In genomic region chr2:169752752-169753151, GRCh38 we compare ENCODE assay signal across 3 cellular contexts.
TF ChIP-seq lines count a peak whose summit lies in the region.

No MANE protein-coding gene starts in this region.

TF ChIP-seq in HEK293, 187 proteins besides CTCF, POLR2A, EP300 and RAD21:
- TF ChIP-seq WT1 (tag by site-specific recombination; IDR thresholded peaks at IDR 0.05) (peak; percentile 70), ZBTB1 (tag by site-specific recombination; IDR thresholded peaks at IDR 0.05) (no peak)

TF ChIP-seq in K562, 482 proteins besides CTCF, POLR2A, EP300 and RAD21 (continues in another document):
- TF ChIP-seq ETS2 (tag; IDR thresholded peaks at IDR 0.05; ENCODE audit: borderline replicate concordance, poor library complexity, severe bottlenecking) (no peak), CBX2 (IDR thresholded peaks at IDR 0.05; ENCODE audit: insufficient read depth, low read length, poor library complexity, severe bottlenecking) (no peak), ZNF830 (CRISPR knock-in tag; IDR thresholded peaks at IDR 0.05) (no peak), HDAC3 (IDR thresholded peaks at IDR 0.05; ENCODE audit: borderline replicate concordance, partially characterized antibody) (no peak), NCOA4 (IDR thresholded peaks at IDR 0.05; ENCODE audit: partially characterized antibody) (no peak), ZNF75A (CRISPR knock-in tag; IDR thresholded peaks at IDR 0.05) (no peak), KAT7 (CRISPR knock-in tag; IDR thresholded peaks at IDR 0.05; ENCODE audit: borderline replicate concordance) (no peak), CTBP1 (IDR thresholded peaks at IDR 0.05; ENCODE audit: borderline replicate concordance) (no peak), ZKSCAN3 (CRISPR knock-in tag; IDR thresholded peaks at IDR 0.05) (no peak), GATA2 (CRISPR knock-in tag; IDR thresholded peaks at IDR 0.05) (no peak), SIN3A (IDR thresholded peaks at IDR 0.05; ENCODE audit: borderline replicate concordance in 2 of 2, control insufficient read depth in 1 of 2, low read depth in 2 of 2, low read length in 2 of 2) (no peak), PTTG1 (tag; IDR thresholded peaks at IDR 0.05; ENCODE audit: low read depth) (no peak)
- TF ChIP-seq, protein P1, sequence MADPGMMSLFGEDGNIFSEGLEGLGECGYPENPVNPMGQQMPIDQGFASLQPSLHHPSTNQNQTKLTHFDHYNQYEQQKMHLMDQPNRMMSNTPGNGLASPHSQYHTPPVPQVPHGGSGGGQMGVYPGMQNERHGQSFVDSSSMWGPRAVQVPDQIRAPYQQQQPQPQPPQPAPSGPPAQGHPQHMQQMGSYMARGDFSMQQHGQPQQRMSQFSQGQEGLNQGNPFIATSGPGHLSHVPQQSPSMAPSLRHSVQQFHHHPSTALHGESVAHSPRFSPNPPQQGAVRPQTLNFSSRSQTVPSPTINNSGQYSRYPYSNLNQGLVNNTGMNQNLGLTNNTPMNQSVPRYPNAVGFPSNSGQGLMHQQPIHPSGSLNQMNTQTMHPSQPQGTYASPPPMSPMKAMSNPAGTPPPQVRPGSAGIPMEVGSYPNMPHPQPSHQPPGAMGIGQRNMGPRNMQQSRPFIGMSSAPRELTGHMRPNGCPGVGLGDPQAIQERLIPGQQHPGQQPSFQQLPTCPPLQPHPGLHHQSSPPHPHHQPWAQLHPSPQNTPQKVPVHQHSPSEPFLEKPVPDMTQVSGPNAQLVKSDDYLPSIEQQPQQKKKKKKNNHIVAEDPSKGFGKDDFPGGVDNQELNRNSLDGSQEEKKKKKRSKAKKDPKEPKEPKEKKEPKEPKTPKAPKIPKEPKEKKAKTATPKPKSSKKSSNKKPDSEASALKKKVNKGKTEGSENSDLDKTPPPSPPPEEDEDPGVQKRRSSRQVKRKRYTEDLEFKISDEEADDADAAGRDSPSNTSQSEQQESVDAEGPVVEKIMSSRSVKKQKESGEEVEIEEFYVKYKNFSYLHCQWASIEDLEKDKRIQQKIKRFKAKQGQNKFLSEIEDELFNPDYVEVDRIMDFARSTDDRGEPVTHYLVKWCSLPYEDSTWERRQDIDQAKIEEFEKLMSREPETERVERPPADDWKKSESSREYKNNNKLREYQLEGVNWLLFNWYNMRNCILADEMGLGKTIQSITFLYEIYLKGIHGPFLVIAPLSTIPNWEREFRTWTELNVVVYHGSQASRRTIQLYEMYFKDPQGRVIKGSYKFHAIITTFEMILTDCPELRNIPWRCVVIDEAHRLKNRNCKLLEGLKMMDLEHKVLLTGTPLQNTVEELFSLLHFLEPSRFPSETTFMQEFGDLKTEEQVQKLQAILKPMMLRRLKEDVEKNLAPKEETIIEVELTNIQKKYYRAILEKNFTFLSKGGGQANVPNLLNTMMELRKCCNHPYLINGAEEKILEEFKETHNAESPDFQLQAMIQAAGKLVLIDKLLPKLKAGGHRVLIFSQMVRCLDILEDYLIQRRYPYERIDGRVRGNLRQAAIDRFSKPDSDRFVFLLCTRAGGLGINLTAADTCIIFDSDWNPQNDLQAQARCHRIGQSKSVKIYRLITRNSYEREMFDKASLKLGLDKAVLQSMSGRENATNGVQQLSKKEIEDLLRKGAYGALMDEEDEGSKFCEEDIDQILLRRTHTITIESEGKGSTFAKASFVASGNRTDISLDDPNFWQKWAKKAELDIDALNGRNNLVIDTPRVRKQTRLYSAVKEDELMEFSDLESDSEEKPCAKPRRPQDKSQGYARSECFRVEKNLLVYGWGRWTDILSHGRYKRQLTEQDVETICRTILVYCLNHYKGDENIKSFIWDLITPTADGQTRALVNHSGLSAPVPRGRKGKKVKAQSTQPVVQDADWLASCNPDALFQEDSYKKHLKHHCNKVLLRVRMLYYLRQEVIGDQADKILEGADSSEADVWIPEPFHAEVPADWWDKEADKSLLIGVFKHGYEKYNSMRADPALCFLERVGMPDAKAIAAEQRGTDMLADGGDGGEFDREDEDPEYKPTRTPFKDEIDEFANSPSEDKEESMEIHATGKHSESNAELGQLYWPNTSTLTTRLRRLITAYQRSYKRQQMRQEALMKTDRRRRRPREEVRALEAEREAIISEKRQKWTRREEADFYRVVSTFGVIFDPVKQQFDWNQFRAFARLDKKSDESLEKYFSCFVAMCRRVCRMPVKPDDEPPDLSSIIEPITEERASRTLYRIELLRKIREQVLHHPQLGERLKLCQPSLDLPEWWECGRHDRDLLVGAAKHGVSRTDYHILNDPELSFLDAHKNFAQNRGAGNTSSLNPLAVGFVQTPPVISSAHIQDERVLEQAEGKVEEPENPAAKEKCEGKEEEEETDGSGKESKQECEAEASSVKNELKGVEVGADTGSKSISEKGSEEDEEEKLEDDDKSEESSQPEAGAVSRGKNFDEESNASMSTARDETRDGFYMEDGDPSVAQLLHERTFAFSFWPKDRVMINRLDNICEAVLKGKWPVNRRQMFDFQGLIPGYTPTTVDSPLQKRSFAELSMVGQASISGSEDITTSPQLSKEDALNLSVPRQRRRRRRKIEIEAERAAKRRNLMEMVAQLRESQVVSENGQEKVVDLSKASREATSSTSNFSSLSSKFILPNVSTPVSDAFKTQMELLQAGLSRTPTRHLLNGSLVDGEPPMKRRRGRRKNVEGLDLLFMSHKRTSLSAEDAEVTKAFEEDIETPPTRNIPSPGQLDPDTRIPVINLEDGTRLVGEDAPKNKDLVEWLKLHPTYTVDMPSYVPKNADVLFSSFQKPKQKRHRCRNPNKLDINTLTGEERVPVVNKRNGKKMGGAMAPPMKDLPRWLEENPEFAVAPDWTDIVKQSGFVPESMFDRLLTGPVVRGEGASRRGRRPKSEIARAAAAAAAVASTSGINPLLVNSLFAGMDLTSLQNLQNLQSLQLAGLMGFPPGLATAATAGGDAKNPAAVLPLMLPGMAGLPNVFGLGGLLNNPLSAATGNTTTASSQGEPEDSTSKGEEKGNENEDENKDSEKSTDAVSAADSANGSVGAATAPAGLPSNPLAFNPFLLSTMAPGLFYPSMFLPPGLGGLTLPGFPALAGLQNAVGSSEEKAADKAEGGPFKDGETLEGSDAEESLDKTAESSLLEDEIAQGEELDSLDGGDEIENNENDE (IDR thresholded peaks at IDR 0.05; ENCODE audit: low read depth, low read length) = no peak
- TF ChIP-seq, protein P2, sequence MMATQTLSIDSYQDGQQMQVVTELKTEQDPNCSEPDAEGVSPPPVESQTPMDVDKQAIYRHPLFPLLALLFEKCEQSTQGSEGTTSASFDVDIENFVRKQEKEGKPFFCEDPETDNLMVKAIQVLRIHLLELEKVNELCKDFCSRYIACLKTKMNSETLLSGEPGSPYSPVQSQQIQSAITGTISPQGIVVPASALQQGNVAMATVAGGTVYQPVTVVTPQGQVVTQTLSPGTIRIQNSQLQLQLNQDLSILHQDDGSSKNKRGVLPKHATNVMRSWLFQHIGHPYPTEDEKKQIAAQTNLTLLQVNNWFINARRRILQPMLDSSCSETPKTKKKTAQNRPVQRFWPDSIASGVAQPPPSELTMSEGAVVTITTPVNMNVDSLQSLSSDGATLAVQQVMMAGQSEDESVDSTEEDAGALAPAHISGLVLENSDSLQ (IDR thresholded peaks at IDR 0.05) = no peak
- TF ChIP-seq, protein P3, sequence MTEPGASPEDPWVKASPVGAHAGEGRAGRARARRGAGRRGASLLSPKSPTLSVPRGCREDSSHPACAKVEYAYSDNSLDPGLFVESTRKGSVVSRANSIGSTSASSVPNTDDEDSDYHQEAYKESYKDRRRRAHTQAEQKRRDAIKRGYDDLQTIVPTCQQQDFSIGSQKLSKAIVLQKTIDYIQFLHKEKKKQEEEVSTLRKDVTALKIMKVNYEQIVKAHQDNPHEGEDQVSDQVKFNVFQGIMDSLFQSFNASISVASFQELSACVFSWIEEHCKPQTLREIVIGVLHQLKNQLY (CRISPR knock-in tag; conservative IDR thresholded peaks at IDR 0.05) = no peak

TF ChIP-seq in SK-N-SH treated with all-trans-retinoic acid at 6 μM for 48 hours, 23 proteins besides CTCF, POLR2A, EP300 and RAD21:
- no peak for TF ChIP-seq OSR1 (CRISPR knock-in tag; IDR thresholded peaks at IDR 0.05)
- TF ChIP-seq ZFP30 (CRISPR knock-in tag; IDR thresholded peaks at IDR 0.05) = no peak
- no peak for TF ChIP-seq ARNTL (CRISPR knock-in tag; IDR thresholded peaks at IDR 0.05; ENCODE audit: borderline replicate concordance, low read depth)
- no peak for TF ChIP-seq CREB5 (CRISPR knock-in tag; IDR thresholded peaks at IDR 0.05; ENCODE audit: low read depth)
- TF ChIP-seq PATZ1 (CRISPR knock-in tag; IDR thresholded peaks at IDR 0.05; ENCODE audit: borderline replicate concordance) = no peak
- TF ChIP-seq ZC3H10 (CRISPR knock-in tag; IDR thresholded peaks at IDR 0.05) = no peak
- TF ChIP-seq ESRRG (CRISPR knock-in tag; IDR thresholded peaks at IDR 0.05) = no peak
- TF ChIP-seq SNAI2 (CRISPR knock-in tag; IDR thresholded peaks at IDR 0.05) = no peak
- no peak for TF ChIP-seq CSRNP3 (CRISPR knock-in tag; IDR thresholded peaks at IDR 0.05)
- TF ChIP-seq BACH2 (CRISPR knock-in tag; IDR thresholded peaks at IDR 0.05; ENCODE audit: borderline replicate concordance) = no peak
- TF ChIP-seq ZFP3 (CRISPR knock-in tag; IDR thresholded peaks at IDR 0.05) = no peak
- no peak for TF ChIP-seq ISL1 (CRISPR knock-in tag; IDR thresholded peaks at IDR 0.05)
- TF ChIP-seq, protein P4, sequence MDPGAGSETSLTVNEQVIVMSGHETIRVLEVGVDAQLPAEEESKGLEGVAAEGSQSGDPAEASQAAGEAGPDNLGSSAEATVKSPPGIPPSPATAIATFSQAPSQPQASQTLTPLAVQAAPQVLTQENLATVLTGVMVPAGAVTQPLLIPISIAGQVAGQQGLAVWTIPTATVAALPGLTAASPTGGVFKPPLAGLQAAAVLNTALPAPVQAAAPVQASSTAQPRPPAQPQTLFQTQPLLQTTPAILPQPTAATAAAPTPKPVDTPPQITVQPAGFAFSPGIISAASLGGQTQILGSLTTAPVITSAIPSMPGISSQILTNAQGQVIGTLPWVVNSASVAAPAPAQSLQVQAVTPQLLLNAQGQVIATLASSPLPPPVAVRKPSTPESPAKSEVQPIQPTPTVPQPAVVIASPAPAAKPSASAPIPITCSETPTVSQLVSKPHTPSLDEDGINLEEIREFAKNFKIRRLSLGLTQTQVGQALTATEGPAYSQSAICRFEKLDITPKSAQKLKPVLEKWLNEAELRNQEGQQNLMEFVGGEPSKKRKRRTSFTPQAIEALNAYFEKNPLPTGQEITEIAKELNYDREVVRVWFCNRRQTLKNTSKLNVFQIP (CRISPR knock-in tag; IDR thresholded peaks at IDR 0.05; ENCODE audit: borderline replicate concordance, low read depth) = no peak
- TF ChIP-seq RARB (CRISPR knock-in tag; IDR thresholded peaks at IDR 0.05) = no peak
- TF ChIP-seq, protein P5, sequence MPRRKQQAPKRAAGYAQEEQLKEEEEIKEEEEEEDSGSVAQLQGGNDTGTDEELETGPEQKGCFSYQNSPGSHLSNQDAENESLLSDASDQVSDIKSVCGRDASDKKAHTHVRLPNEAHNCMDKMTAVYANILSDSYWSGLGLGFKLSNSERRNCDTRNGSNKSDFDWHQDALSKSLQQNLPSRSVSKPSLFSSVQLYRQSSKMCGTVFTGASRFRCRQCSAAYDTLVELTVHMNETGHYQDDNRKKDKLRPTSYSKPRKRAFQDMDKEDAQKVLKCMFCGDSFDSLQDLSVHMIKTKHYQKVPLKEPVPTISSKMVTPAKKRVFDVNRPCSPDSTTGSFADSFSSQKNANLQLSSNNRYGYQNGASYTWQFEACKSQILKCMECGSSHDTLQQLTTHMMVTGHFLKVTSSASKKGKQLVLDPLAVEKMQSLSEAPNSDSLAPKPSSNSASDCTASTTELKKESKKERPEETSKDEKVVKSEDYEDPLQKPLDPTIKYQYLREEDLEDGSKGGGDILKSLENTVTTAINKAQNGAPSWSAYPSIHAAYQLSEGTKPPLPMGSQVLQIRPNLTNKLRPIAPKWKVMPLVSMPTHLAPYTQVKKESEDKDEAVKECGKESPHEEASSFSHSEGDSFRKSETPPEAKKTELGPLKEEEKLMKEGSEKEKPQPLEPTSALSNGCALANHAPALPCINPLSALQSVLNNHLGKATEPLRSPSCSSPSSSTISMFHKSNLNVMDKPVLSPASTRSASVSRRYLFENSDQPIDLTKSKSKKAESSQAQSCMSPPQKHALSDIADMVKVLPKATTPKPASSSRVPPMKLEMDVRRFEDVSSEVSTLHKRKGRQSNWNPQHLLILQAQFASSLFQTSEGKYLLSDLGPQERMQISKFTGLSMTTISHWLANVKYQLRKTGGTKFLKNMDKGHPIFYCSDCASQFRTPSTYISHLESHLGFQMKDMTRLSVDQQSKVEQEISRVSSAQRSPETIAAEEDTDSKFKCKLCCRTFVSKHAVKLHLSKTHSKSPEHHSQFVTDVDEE (CRISPR knock-in tag; IDR thresholded peaks at IDR 0.05) = no peak
- no peak for TF ChIP-seq PPARA (CRISPR knock-in tag; IDR thresholded peaks at IDR 0.05; ENCODE audit: borderline replicate concordance)
- no peak for TF ChIP-seq ZNF565 (CRISPR knock-in tag; conservative IDR thresholded peaks at IDR 0.05; ENCODE audit: low read depth)
